18 cellular contexts compared by ENCODE assay signal in the genomic region with DNA sequence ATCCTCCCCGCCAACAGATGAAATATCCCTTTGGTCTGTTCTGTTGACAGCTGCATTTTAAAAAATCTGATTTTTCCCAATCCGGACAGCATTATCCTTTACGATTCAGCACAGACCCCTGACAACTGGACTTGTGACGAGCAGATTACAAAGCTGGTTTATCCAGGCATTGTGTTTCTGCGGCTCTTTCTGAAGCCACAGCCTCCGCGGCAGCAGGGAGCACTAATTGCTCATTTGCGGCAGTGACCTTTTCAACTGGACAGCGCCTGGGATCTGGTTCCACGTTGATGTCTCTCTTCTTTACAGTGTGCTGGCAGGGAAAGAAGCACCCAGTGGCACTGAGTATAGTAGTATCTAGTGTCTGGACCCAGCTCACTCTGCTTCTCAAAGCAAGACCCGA.
DNase-seq lines count a peak whose midpoint lies in the region; ATAC-seq and TF ChIP-seq lines count a peak whose summit lies in the region.
"Had no signal": no experiment of that assay in that cellular context is flagged by ENCODE, and none has a peak within 500 bp of the region (broad histone marks: within the 10 kb centered on the region; RNA-seq: fewer than 3 reads in every experiment).

No MANE protein-coding gene starts in this region.

- H3K4me3 Mint-ChIP-seq in activated T-cell treated with anti-CD3 and anti-CD28 coated beads, Interleukin-2, amount 50 U/mL, for 24 hours: no peak overlapping the region
- no peak overlapping the region for H3K4me3 Mint-ChIP-seq in activated CD4-positive, alpha-beta T cell treated with anti-CD3 and anti-CD28 coated beads, Interleukin-2, amount 10 ng/mL, durations not matched to agents 24 days and 14 days
- H3K4me3 Mint-ChIP-seq: activated B cell treated with CpG ODN at 0.5 μM for 24 hours; CD4-positive, CD25-positive, alpha-beta regulatory T cell; stimulated activated naive B cell treated with anti-CD40 and anti-IgM and Interleukin-4, amounts not matched to agents 10 μg/mL and 1 μg/mL and 100 μg/mL, for 72 hours; T-cell had no signal

- H3K27me3 Mint-ChIP-seq in activated T-cell treated with anti-CD3 and anti-CD28 coated beads, Interleukin-2, amount 50 U/mL, for 24 hours: no peaks in the 10 kb centered on the region
- H3K27me3 Mint-ChIP-seq in activated CD4-positive, alpha-beta T cell treated with anti-CD3 and anti-CD28 coated beads, Interleukin-2, amount 10 ng/mL, durations not matched to agents 24 days and 14 days: no peaks in the 10 kb centered on the region
- H3K27me3 Mint-ChIP-seq: activated B cell treated with CpG ODN at 0.5 μM for 24 hours; CD4-positive, CD25-positive, alpha-beta regulatory T cell; T-cell had no signal

- H3K27ac ChIP-seq in angular gyrus (ENCODE audit: low read depth, low read length): peak overlapping the region; percentile 62

- no peak for TF ChIP-seq CTCF in retinal pigment epithelial cell (conservative IDR thresholded peaks at IDR 0.05; ENCODE audit: low read depth, low read length)

- H3K27ac Mint-ChIP-seq in activated T-cell treated with anti-CD3 and anti-CD28 coated beads, Interleukin-2, amount 50 U/mL, for 24 hours: no peak overlapping the region
- no peak overlapping the region for H3K27ac Mint-ChIP-seq in activated CD4-positive, alpha-beta T cell treated with anti-CD3 and anti-CD28 coated beads, Interleukin-2, amount 10 ng/mL, durations not matched to agents 24 days and 14 days
- H3K27ac Mint-ChIP-seq: activated B cell treated with CpG ODN at 0.5 μM for 24 hours; CD4-positive, CD25-positive, alpha-beta regulatory T cell; stimulated activated naive B cell treated with anti-CD40 and anti-IgM and Interleukin-4, amounts not matched to agents 10 μg/mL and 1 μg/mL and 100 μg/mL, for 72 hours; T-cell had no signal

- H3K4me3 ChIP-seq in retinal pigment epithelial cell (ENCODE audit: low read length) (no peak overlapping the region), H7 (ENCODE audit: insufficient read depth, low read depth, low read length) (no peak overlapping the region)

- H3K36me3 ChIP-seq in H7 (replicated peaks; ENCODE audit: control insufficient read depth, insufficient read depth, low read length): no peaks in the 10 kb centered on the region

- intact Hi-C loops in activated CD4-positive, alpha-beta T cell treated with anti-CD3 and anti-CD28 coated beads, Interleukin-2, amount 10 ng/mL, durations not matched to agents 24 days and 14 days (cut with micrococcal nuclease): no loop called here

- H3K36me3 Mint-ChIP-seq in activated T-cell treated with anti-CD3 and anti-CD28 coated beads, Interleukin-2, amount 50 U/mL, for 24 hours (ENCODE audit: low read depth): no peaks in the 10 kb centered on the region
- H3K36me3 Mint-ChIP-seq in activated CD4-positive, alpha-beta T cell treated with anti-CD3 and anti-CD28 coated beads, Interleukin-2, amount 10 ng/mL, durations not matched to agents 24 days and 14 days (ENCODE audit: low read depth): no peaks in the 10 kb centered on the region
- H3K36me3 Mint-ChIP-seq: CD4-positive, CD25-positive, alpha-beta regulatory T cell; stimulated activated naive B cell treated with anti-CD40 and anti-IgM and Interleukin-4, amounts not matched to agents 10 μg/mL and 1 μg/mL and 100 μg/mL, for 72 hours; T-cell had no signal

- no peaks in the 10 kb centered on the region for H3K9me3 Mint-ChIP-seq in activated T-cell treated with anti-CD3 and anti-CD28 coated beads, Interleukin-2, amount 50 U/mL, for 24 hours
- peaks cover 3% of the 10 kb centered on the region for H3K9me3 Mint-ChIP-seq in activated CD4-positive, alpha-beta T cell treated with anti-CD3 and anti-CD28 coated beads, Interleukin-2, amount 10 ng/mL, durations not matched to agents 24 days and 14 days
- H3K9me3 Mint-ChIP-seq: T-cell had no signal

- H3K4me1 Mint-ChIP-seq in activated T-cell treated with anti-CD3 and anti-CD28 coated beads, Interleukin-2, amount 50 U/mL, for 24 hours (ENCODE audit: low read depth): no peaks in the 10 kb centered on the region
- no peaks in the 10 kb centered on the region for H3K4me1 Mint-ChIP-seq in activated CD4-positive, alpha-beta T cell treated with anti-CD3 and anti-CD28 coated beads, Interleukin-2, amount 10 ng/mL, durations not matched to agents 24 days and 14 days
- H3K4me1 Mint-ChIP-seq: CD4-positive, CD25-positive, alpha-beta regulatory T cell had no signal

- no peak for ATAC-seq in HG03196 (IDR thresholded peaks at IDR 0.05; ENCODE audit: unreplicated experiment)
- ATAC-seq: stimulated activated naive B cell treated with anti-CD40 and anti-IgM and Interleukin-4, amounts not matched to agents 10 μg/mL and 1 μg/mL and 100 μg/mL, for 72 hours; T-cell had no signal

- peak; percentile 20 for DNase-seq in NCI-H2227 treated with DMSO at 0.1 percent for 48 hours (lab: John Stamatoyannopoulos, UW)
- DNase-seq in inferior parietal cortex (ENCODE audit: extremely low spot score): peak; percentile 59
- DNase-seq in retinal pigment epithelial cell (ENCODE audit: low read depth): peak; percentile 54
- no peak for DNase-seq in H7
- no peak for DNase-seq in activated T-cell treated with anti-CD3 and anti-CD28 coated beads, Interleukin-2, amount 50 U/mL, for 24 hours
- DNase-seq in activated CD4-positive, alpha-beta T cell treated with anti-CD3 and anti-CD28 coated beads, Interleukin-2, amount 10 ng/mL, durations not matched to agents 24 days and 14 days: no peak
- DNase-seq: activated B cell treated with CpG ODN at 0.5 μM for 24 hours; activated naive CD4-positive, alpha-beta T cell treated with Interleukin-2 at 50 U/mL for 16 hours; CD4-positive, CD25-positive, alpha-beta regulatory T cell; central memory CD4-positive, alpha-beta T cell; EL; NCI-H1048; NCI-H446 treated with DMSO at 0.1 percent for 48 hours; OCI-M1; stimulated activated naive B cell treated with anti-CD40 and anti-IgM and Interleukin-4, amounts not matched to agents 10 μg/mL and 1 μg/mL and 100 μg/mL, for 72 hours; T-cell had no signal

- no peaks in the 10 kb centered on the region for H3K27me3 ChIP-seq in H7 (ENCODE audit: control insufficient read depth, insufficient read depth, low read length)

Comparison
In these comparisons a context has a peak if more than half of its experiments do, and no peak if none do; other contexts are left out.
1. DNase-seq: peak in NCI-H2227 treated with DMSO at 0.1 percent for 48 hours (single experiment), inferior parietal cortex (single experiment) and retinal pigment epithelial cell (single experiment); none in H7 (single experiment), activated T-cell treated with anti-CD3 and anti-CD28 coated beads, Interleukin-2, amount 50 U/mL, for 24 hours (single experiment) and activated CD4-positive, alpha-beta T cell treated with anti-CD3 and anti-CD28 coated beads, Interleukin-2, amount 10 ng/mL, durations not matched to agents 24 days and 14 days (single experiment).